Comparison of ENCODE assay signal across 21 cellular contexts in genomic region chr4:66187175-66187720, GRCh38.
"Had no signal": no experiment of that assay in that cellular context is flagged by ENCODE, and none has a peak within 500 bp of the region (broad histone marks: within the 10 kb centered on the region; RNA-seq: fewer than 3 reads in every experiment).

No MANE protein-coding gene starts in this region.

- H3K4me3 Mint-ChIP-seq: activated naive CD4-positive, alpha-beta T cell treated with anti-CD3 and anti-CD28 coated beads for 36 hours; activated naive CD8-positive, alpha-beta T cell treated with anti-CD3 and anti-CD28 coated beads, Interleukin-2, amount 50 U/mL, for 24 hours; memory B cell; natural killer cell; type B pancreatic cell had no signal

- H3K4me1 ChIP-seq: esophagus squamous epithelium, left ventricle myocardium inferior had no signal

- H3K27me3 Mint-ChIP-seq: activated naive CD8-positive, alpha-beta T cell treated with anti-CD3 and anti-CD28 coated beads, Interleukin-2, amount 50 U/mL, for 24 hours; memory B cell; type B pancreatic cell had no signal

- H3K9me3 Mint-ChIP-seq: activated naive CD8-positive, alpha-beta T cell treated with anti-CD3 and anti-CD28 coated beads, Interleukin-2, amount 50 U/mL, for 24 hours; memory B cell; type B pancreatic cell had no signal

- DNase-seq: activated CD4-positive, alpha-beta T cell treated with anti-CD3 and anti-CD28 coated beads for 1 hour; activated CD4-positive, alpha-beta T cell treated with anti-CD3 and anti-CD28 coated beads, Interleukin-2, amount 50 U/mL, for 4 hours; activated naive CD4-positive, alpha-beta T cell treated with anti-CD3 and anti-CD28 coated beads for 36 hours; activated naive CD8-positive, alpha-beta T cell treated with anti-CD3 and anti-CD28 coated beads, Interleukin-2, amount 50 U/mL, for 24 hours; activated T-cell treated with anti-CD3 and anti-CD28 coated beads for 4 hours; effector CD8-positive, alpha-beta T cell; esophagus squamous epithelium; kidney; left ventricle myocardium inferior; mucosa of descending colon; natural killer cell; stimulated activated CD4-positive, alpha-beta T cell treated with anti-CD3 and anti-CD28 coated beads, Interleukin-4, amount 100 ng/mL, for 4 hours; stimulated activated CD8-positive, alpha-beta memory T cell treated with anti-CD3 and anti-CD28 coated beads, Interleukin-4, amount 100 ng/mL, for 48 hours; stimulated activated naive CD4-positive, alpha-beta T cell treated with Interleukin-2 at 50 U/mL for 16 hours; T1000 had no signal

- ATAC-seq: activated naive CD8-positive, alpha-beta T cell treated with anti-CD3 and anti-CD28 coated beads, Interleukin-2, amount 50 U/mL, for 24 hours; mucosa of descending colon; natural killer cell had no signal

- H3K79me2 ChIP-seq: hepatocyte had no signal

- H3K4me3 ChIP-seq: esophagus squamous epithelium, hepatocyte, left ventricle myocardium inferior, mucosa of descending colon, skin epidermis had no signal

- FAIRE-seq: endothelial cell of umbilical vein, kidney had no signal

- H3K36me3 Mint-ChIP-seq: memory B cell, natural killer cell, type B pancreatic cell had no signal

- H3K36me3 ChIP-seq: esophagus squamous epithelium, left ventricle myocardium inferior had no signal

- H2AFZ ChIP-seq: hepatocyte had no signal

- H3K4me2 ChIP-seq: hepatocyte had no signal

- H3K9me3 ChIP-seq: esophagus squamous epithelium, mucosa of descending colon had no signal

- H3K4me1 Mint-ChIP-seq: activated naive CD8-positive, alpha-beta T cell treated with anti-CD3 and anti-CD28 coated beads, Interleukin-2, amount 50 U/mL, for 24 hours; memory B cell; natural killer cell had no signal

- H3K27ac Mint-ChIP-seq: activated naive CD4-positive, alpha-beta T cell treated with anti-CD3 and anti-CD28 coated beads for 36 hours; activated naive CD8-positive, alpha-beta T cell treated with anti-CD3 and anti-CD28 coated beads, Interleukin-2, amount 50 U/mL, for 24 hours; memory B cell; natural killer cell; type B pancreatic cell had no signal

- H3K27ac ChIP-seq: esophagus squamous epithelium, hepatocyte, left ventricle myocardium inferior, skin epidermis, VCaP had no signal

- H3K27me3 ChIP-seq: esophagus squamous epithelium, hepatocyte had no signal
